Comparison of ENCODE assay signal across 32 cellular contexts in the genomic region with DNA sequence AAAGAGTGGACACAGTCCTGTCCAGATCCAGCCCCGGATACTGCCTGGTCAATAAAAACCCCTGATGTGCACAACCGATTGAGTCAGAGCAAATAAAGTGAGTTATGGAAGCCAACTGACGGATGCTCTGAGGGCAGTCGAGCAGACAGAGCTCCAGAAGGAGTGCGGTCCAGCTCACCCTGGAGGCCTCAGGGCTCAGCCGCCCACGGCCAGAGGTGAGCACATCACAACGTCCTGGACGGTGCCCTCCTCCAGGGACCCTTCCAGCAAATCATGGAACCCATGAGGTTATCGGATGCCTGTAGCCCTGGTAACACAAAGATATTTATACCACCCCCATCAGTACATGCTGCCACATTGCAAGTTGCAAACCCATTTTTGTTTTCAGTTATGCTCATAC. TPM values are rescaled to one million over a fixed set of nuclear protein-coding genes. Genes with fewer than 3 reads are reported as not detected.
"Had no signal": no experiment of that assay in that cellular context is flagged by ENCODE, and none has a peak within 500 bp of the region (broad histone marks: within the 10 kb centered on the region; RNA-seq: fewer than 3 reads in every experiment).

No MANE protein-coding gene starts in this region.

- ATAC-seq: activated CD4-positive, alpha-beta T cell treated with anti-CD3 and anti-CD28 coated beads for 36 hours; activated CD4-positive, CD25-positive, alpha-beta regulatory T cell treated with anti-CD3 and anti-CD28 coated beads, Interleukin-2, amount 50 U/mL, for 24 hours; activated CD8-positive, alpha-beta T cell treated with anti-CD3 and anti-CD28 coated beads, Interleukin-2, amount 10 ng/mL, durations not matched to agents 7 days and 5 days; PC-3; WTC11 had no signal

- DNase-seq: activated CD4-positive, alpha-beta T cell treated with anti-CD3 and anti-CD28 coated beads for 36 hours; activated CD4-positive, alpha-beta T cell treated with anti-CD3 and anti-CD28 coated beads, Interleukin-2, amount 10 ng/mL, durations not matched to agents 7 days and 5 days; activated CD4-positive, alpha-beta T cell treated with anti-CD3 and anti-CD28 coated beads, Interleukin-2, amount 50 U/mL, for 48 hours; activated CD8-positive, alpha-beta T cell treated with anti-CD3 and anti-CD28 coated beads, Interleukin-2, amount 10 ng/mL, durations not matched to agents 7 days and 5 days; activated gamma-delta T cell; activated naive CD4-positive, alpha-beta T cell treated with Interleukin-2 at 50 U/mL for 16 hours; activated naive CD8-positive, alpha-beta T cell treated with anti-CD3 and anti-CD28 coated beads, Interleukin-2, amount 10 ng/mL, durations not matched to agents 7 days and 5 days; activated T-cell treated with anti-CD3 and anti-CD28 coated beads, Interleukin-2, amount 50 U/mL, for 24 hours; amygdala; Kasumi-1; KG1; MG63; NCI-H1048; NCI-H1105 treated with DMSO at 0.1 percent for 48 hours; NCI-H1436; NCI-H1694; NCI-H1930; NCI-H345; NCI-H524 treated with DMSO at 0.1 percent for 48 hours; NK-92 treated with Interleukin-12 subunit alpha and Interleukin-12 subunit beta, amount 100 ng/mL, for 24 hours; PC-3; RPMI8226; SHP77 treated with DMSO at 0.1 percent for 48 hours; SK-N-SH had no signal

- H3K4me1 ChIP-seq: ascending aorta, Peyer's patch, SJSA1 had no signal

- H3K9me3 ChIP-seq: ascending aorta, MG63, Peyer's patch, SK-N-SH had no signal

- H3K27me3 ChIP-seq: ascending aorta, cardiac muscle cell, MG63, Peyer's patch, SJSA1 had no signal

- H3K4me3 ChIP-seq: ascending aorta, cardiac muscle cell, MG63, Peyer's patch, SJSA1 had no signal

- H3K36me3 ChIP-seq: ascending aorta, cardiac muscle cell, MG63, Peyer's patch, SJSA1 had no signal

- H3K27ac ChIP-seq: ascending aorta, cardiac muscle cell, Peyer's patch, SJSA1 had no signal

RNA-seq across cellular contexts. Expression of a gene that starts 44.0 kb away (rescaled TPM):
- total RNA-seq: activated CD4-positive, alpha-beta T cell treated with anti-CD3 and anti-CD28 coated beads for 36 hours; activated CD4-positive, alpha-beta T cell treated with anti-CD3 and anti-CD28 coated beads, Interleukin-2, amount 10 ng/mL, durations not matched to agents 7 days and 5 days; activated CD8-positive, alpha-beta T cell treated with anti-CD3 and anti-CD28 coated beads, Interleukin-2, amount 10 ng/mL, durations not matched to agents 7 days and 5 days; activated naive CD8-positive, alpha-beta T cell treated with anti-CD3 and anti-CD28 coated beads, Interleukin-2, amount 10 ng/mL, durations not matched to agents 7 days and 5 days; activated T-helper 2 cell treated with anti-CD3 and anti-CD28 coated beads, Interferon-gamma antibody, Interleukin-2, Interleukin-4, amounts not matched to agents 10 μg/mL and 5 μg/mL and 100 μg/mL, durations not matched to agents 14 hours and 24 hours and 36 hours; NCI-H460; PC-3; SJSA1 had no signal
